In genomic region chr5:87268126-87268969, GRCh38 we compare ENCODE assay signal across 1 cellular context.
TF ChIP-seq lines count a peak whose summit lies in the region.

No MANE protein-coding gene starts in this region.

TF ChIP-seq in K562, 482 proteins besides CTCF, POLR2A, EP300 and RAD21 (continued from another document and continues in another):
- no peak for TF ChIP-seq CHD7 (IDR thresholded peaks at IDR 0.05; ENCODE audit: low read depth, low read length)
- TF ChIP-seq TAL1 (IDR thresholded peaks at IDR 0.05) = no peak
- TF ChIP-seq ZNF146 (CRISPR knock-in tag; IDR thresholded peaks at IDR 0.05; ENCODE audit: unreplicated experiment) = no peak
- TF ChIP-seq ZNF354B (CRISPR knock-in tag; IDR thresholded peaks at IDR 0.05) = no peak
- 0 out of 4 replicates have a peak, but pooled peaks of 1 of the 2 experiments have one; percentile 23 for TF ChIP-seq FOXK2 (conservative IDR thresholded peaks at IDR 0.05 in 1 of 2, IDR thresholded peaks at IDR 0.05 in 1 of 2; ENCODE audit: low read depth in 2 of 2)
- no peak for TF ChIP-seq HCFC1 (IDR thresholded peaks at IDR 0.05; ENCODE audit: low read depth, low read length)
- TF ChIP-seq HMG20A (CRISPR knock-in tag; conservative IDR thresholded peaks at IDR 0.05) = no peak
- no peak for TF ChIP-seq NRF1 (conservative IDR thresholded peaks at IDR 0.05 in 1 of 2, IDR thresholded peaks at IDR 0.05 in 1 of 2)
- no peak for TF ChIP-seq DNMT1 (IDR thresholded peaks at IDR 0.05)
- no peak for TF ChIP-seq ADNP (tag; IDR thresholded peaks at IDR 0.05)
- no peak for TF ChIP-seq ZNF384 (IDR thresholded peaks at IDR 0.05; ENCODE audit: low read depth, low read length)
- TF ChIP-seq TEAD4 (IDR thresholded peaks at IDR 0.05; ENCODE audit: low read length) = no peak
- TF ChIP-seq TEAD4 (CRISPR knock-in tag; IDR thresholded peaks at IDR 0.05; ENCODE audit: borderline replicate concordance) = no peak
- TF ChIP-seq, protein P1, sequence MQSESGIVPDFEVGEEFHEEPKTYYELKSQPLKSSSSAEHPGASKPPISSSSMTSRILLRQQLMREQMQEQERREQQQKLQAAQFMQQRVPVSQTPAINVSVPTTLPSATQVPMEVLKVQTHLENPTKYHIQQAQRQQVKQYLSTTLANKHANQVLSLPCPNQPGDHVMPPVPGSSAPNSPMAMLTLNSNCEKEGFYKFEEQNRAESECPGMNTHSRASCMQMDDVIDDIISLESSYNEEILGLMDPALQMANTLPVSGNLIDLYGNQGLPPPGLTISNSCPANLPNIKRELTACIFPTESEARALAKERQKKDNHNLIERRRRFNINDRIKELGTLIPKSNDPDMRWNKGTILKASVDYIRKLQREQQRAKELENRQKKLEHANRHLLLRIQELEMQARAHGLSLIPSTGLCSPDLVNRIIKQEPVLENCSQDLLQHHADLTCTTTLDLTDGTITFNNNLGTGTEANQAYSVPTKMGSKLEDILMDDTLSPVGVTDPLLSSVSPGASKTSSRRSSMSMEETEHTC (IDR thresholded peaks at IDR 0.05) = no peak
- peak; percentile 36 to 78; a peak in 2 of 4 replicates for TF ChIP-seq SIN3A (IDR thresholded peaks at IDR 0.05; ENCODE audit: borderline replicate concordance in 2 of 2, control insufficient read depth in 1 of 2, low read depth in 2 of 2, low read length in 2 of 2)
- no peak for TF ChIP-seq NONO (IDR thresholded peaks at IDR 0.05; ENCODE audit: low read depth in 2 of 2, low read length in 1 of 2)
- TF ChIP-seq, protein P2, sequence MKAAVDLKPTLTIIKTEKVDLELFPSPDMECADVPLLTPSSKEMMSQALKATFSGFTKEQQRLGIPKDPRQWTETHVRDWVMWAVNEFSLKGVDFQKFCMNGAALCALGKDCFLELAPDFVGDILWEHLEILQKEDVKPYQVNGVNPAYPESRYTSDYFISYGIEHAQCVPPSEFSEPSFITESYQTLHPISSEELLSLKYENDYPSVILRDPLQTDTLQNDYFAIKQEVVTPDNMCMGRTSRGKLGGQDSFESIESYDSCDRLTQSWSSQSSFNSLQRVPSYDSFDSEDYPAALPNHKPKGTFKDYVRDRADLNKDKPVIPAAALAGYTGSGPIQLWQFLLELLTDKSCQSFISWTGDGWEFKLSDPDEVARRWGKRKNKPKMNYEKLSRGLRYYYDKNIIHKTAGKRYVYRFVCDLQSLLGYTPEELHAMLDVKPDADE (conservative IDR thresholded peaks at IDR 0.05; ENCODE audit: control insufficient read depth, low read depth, low read length) = no peak
- peak in 1 of 2 experiments; percentile 40; a peak in 2 of 4 replicates for TF ChIP-seq MAZ (CRISPR knock-in tag; conservative IDR thresholded peaks at IDR 0.05 in 1 of 2, IDR thresholded peaks at IDR 0.05 in 1 of 2)
- TF ChIP-seq ARHGAP35 (IDR thresholded peaks at IDR 0.05; ENCODE audit: partially characterized antibody) = no peak
- TF ChIP-seq SAFB (IDR thresholded peaks at IDR 0.05; ENCODE audit: borderline replicate concordance, low read depth, low read length) = no peak
- TF ChIP-seq ZNF316 (IDR thresholded peaks at IDR 0.05) = no peak
- TF ChIP-seq DPF2 (IDR thresholded peaks at IDR 0.05) = no peak
- no peak for TF ChIP-seq TRIM28 (IDR thresholded peaks at IDR 0.05)
- no peak for TF ChIP-seq ZNF668 (CRISPR knock-in tag; IDR thresholded peaks at IDR 0.05)
- TF ChIP-seq, protein P3, sequence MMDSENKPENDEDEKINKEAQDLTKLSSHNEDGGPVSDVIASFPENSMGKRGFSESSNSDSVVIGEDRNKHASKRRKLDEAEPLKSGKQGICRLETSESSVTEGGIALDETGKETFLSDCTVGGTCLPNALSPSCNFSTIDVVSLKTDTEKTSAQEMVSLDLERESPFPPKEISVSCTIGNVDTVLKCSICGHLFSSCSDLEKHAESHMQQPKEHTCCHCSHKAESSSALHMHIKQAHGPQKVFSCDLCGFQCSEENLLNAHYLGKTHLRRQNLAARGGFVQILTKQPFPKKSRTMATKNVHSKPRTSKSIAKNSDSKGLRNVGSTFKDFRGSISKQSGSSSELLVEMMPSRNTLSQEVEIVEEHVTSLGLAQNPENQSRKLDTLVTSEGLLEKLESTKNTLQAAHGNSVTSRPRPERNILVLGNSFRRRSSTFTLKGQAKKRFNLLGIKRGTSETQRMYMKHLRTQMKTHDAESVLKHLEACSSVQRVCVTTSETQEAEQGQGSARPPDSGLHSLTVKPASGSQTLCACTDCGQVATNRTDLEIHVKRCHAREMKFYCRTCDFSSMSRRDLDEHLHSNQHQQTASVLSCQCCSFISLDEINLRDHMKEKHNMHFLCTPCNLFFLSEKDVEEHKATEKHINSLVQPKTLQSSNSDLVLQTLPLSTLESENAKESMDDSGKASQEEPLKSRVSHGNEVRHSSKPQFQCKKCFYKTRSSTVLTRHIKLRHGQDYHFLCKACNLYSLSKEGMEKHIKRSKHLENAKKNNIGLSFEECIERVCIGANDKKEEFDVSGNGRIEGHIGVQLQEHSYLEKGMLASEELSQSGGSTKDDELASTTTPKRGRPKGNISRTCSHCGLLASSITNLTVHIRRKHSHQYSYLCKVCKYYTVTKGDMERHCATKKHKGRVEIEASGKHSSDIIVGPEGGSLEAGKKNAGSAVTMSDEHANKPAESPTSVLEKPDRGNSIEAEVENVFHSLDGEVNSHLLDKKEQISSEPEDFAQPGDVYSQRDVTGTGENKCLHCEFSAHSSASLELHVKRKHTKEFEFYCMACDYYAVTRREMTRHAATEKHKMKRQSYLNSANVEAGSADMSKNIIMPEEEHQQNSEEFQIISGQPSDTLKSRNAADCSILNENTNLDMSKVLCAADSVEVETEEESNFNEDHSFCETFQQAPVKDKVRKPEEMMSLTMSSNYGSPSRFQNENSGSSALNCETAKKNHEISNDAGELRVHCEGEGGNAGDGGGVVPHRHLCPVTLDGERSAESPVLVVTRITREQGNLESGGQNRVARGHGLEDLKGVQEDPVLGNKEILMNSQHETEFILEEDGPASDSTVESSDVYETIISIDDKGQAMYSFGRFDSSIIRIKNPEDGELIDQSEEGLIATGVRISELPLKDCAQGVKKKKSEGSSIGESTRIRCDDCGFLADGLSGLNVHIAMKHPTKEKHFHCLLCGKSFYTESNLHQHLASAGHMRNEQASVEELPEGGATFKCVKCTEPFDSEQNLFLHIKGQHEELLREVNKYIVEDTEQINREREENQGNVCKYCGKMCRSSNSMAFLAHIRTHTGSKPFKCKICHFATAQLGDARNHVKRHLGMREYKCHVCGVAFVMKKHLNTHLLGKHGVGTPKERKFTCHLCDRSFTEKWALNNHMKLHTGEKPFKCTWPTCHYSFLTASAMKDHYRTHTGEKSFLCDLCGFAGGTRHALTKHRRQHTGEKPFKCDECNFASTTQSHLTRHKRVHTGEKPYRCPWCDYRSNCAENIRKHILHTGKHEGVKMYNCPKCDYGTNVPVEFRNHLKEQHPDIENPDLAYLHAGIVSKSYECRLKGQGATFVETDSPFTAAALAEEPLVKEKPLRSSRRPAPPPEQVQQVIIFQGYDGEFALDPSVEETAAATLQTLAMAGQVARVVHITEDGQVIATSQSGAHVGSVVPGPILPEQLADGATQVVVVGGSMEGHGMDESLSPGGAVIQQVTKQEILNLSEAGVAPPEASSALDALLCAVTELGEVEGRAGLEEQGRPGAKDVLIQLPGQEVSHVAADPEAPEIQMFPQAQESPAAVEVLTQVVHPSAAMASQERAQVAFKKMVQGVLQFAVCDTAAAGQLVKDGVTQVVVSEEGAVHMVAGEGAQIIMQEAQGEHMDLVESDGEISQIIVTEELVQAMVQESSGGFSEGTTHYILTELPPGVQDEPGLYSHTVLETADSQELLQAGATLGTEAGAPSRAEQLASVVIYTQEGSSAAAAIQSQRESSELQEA (IDR thresholded peaks at IDR 0.05; ENCODE audit: low read depth) = peak; percentile 93
- no peak for TF ChIP-seq NUFIP1 (IDR thresholded peaks at IDR 0.05; ENCODE audit: partially characterized antibody)
- TF ChIP-seq FOXK1 (CRISPR knock-in tag; IDR thresholded peaks at IDR 0.05; ENCODE audit: borderline replicate concordance) = no peak
- TF ChIP-seq ZNF518B (CRISPR knock-in tag; IDR thresholded peaks at IDR 0.05) = no peak
- TF ChIP-seq ZNF445 (CRISPR knock-in tag; IDR thresholded peaks at IDR 0.05; ENCODE audit: low read depth) = no peak
- TF ChIP-seq, protein P4, sequence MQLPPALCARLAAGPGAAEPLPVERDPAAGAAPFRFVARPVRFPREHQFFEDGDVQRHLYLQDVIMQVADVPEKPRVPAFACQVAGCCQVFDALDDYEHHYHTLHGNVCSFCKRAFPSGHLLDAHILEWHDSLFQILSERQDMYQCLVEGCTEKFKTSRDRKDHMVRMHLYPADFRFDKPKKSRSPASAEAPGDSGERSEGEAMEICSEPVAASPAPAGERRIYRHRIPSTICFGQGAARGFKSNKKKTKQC (CRISPR knock-in tag; IDR thresholded peaks at IDR 0.05) = no peak
